10 cellular contexts compared by ENCODE assay signal in genomic region chrX:20139966-20140365, GRCh38.
A peak's percentile ranks its signal among the peaks of the same experiment; 100 is the strongest.
DNase-seq lines count a peak whose midpoint lies in the region; ATAC-seq, FAIRE-seq and TF ChIP-seq lines count a peak whose summit lies in the region.
"Had no signal": no experiment of that assay in that cellular context is flagged by ENCODE, and none has a peak within 500 bp of the region (broad histone marks: within the 10 kb centered on the region; RNA-seq: fewer than 3 reads in every experiment).

No MANE protein-coding gene starts in this region.

- peak overlapping the region; percentile 92 for H3K4me3 ChIP-seq in astrocyte of the cerebellum (ENCODE audit: low read depth, low read length)

- no peak for FAIRE-seq in D721Med (lab: Jason Lieb, UNC)

- peak overlapping the region; percentile 91 for H3K4me3 Mint-ChIP-seq in stimulated activated naive CD8-positive, alpha-beta T cell treated with anti-CD3 and anti-CD28 coated beads, Interleukin-15, Interleukin-2, amounts not matched to agents 100 ng/mL and 50 ng/mL, for 24 hours

- no peak for ATAC-seq in stimulated activated naive CD8-positive, alpha-beta T cell treated with anti-CD3 and anti-CD28 coated beads, Interleukin-15, Interleukin-2, amounts not matched to agents 100 U/mL and 50 U/mL, for 24 hours
- no peak for ATAC-seq in GM21529 (IDR thresholded peaks at IDR 0.05; ENCODE audit: unreplicated experiment)

- in situ Hi-C loops in astrocyte of the cerebellum (cut with HindIII; ENCODE audit: low sequenced_read_pairs) = no loop called here

- TF ChIP-seq CTCF in astrocyte of the cerebellum (IDR thresholded peaks at IDR 0.05; ENCODE audit: low read depth, low read length, missing control alignments) = no peak
- TF ChIP-seq CTCF in D721Med (IDR thresholded peaks at IDR 0.05; ENCODE audit: insufficient read depth, missing control alignments) = no peak

- peaks cover 53% of the 10 kb centered on the region for H3K4me1 Mint-ChIP-seq in stimulated activated naive CD8-positive, alpha-beta T cell treated with anti-CD3 and anti-CD28 coated beads, Interleukin-15, Interleukin-2, amounts not matched to agents 100 ng/mL and 50 ng/mL, for 24 hours (ENCODE audit: low read depth)

- DNase-seq in stimulated activated naive CD8-positive, alpha-beta T cell treated with anti-CD3 and anti-CD28 coated beads, Interleukin-15, Interleukin-2, amounts not matched to agents 100 U/mL and 50 U/mL, for 24 hours = no peak
- DNase-seq in astrocyte of the cerebellum (ENCODE audit: low read depth) (peak; percentile 24), medulla oblongata (ENCODE audit: extremely low spot score) (peak; percentile 6), NCI-H748 treated with DMSO at 0.1 percent for 48 hours (lab: John Stamatoyannopoulos, UW) (no peak), SIG-M5 (lab: John Stamatoyannopoulos, UW) (no peak), D721Med (ENCODE audit: insufficient read length, low spot score) (no peak)
- DNase-seq: adrenal gland, NCI-H1092 treated with DMSO at 0.1 percent for 48 hours had no signal

- peaks cover 38% of the 10 kb centered on the region for H3K36me3 Mint-ChIP-seq in stimulated activated naive CD8-positive, alpha-beta T cell treated with anti-CD3 and anti-CD28 coated beads, Interleukin-15, Interleukin-2, amounts not matched to agents 100 ng/mL and 50 ng/mL, for 24 hours (ENCODE audit: low read depth)

- H3K27ac Mint-ChIP-seq in stimulated activated naive CD8-positive, alpha-beta T cell treated with anti-CD3 and anti-CD28 coated beads, Interleukin-15, Interleukin-2, amounts not matched to agents 100 ng/mL and 50 ng/mL, for 24 hours = no peak overlapping the region

- H3K9me3 Mint-ChIP-seq in stimulated activated naive CD8-positive, alpha-beta T cell treated with anti-CD3 and anti-CD28 coated beads, Interleukin-15, Interleukin-2, amounts not matched to agents 100 ng/mL and 50 ng/mL, for 24 hours = no peaks in the 10 kb centered on the region

- H3K27me3 Mint-ChIP-seq in stimulated activated naive CD8-positive, alpha-beta T cell treated with anti-CD3 and anti-CD28 coated beads, Interleukin-15, Interleukin-2, amounts not matched to agents 100 ng/mL and 50 ng/mL, for 24 hours = no peaks in the 10 kb centered on the region

Comparison
In these comparisons a context has a peak if more than half of its experiments do, and no peak if none do; other contexts are left out.
1. DNase-seq: peak in astrocyte of the cerebellum (single experiment) and medulla oblongata (single experiment); none in stimulated activated naive CD8-positive, alpha-beta T cell treated with anti-CD3 and anti-CD28 coated beads, Interleukin-15, Interleukin-2, amounts not matched to agents 100 U/mL and 50 U/mL, for 24 hours (single experiment), NCI-H748 treated with DMSO at 0.1 percent for 48 hours (single experiment), SIG-M5 (single experiment) and D721Med (single experiment).